Comparison of ENCODE assay signal across 14 cellular contexts in genomic region chr16:28931801-28932225, GRCh38. TPM values are rescaled to one million over a fixed set of nuclear protein-coding genes. Genes with fewer than 3 reads are reported as not detected.
DNase-seq lines count a peak whose midpoint lies in the region; ATAC-seq and TF ChIP-seq lines count a peak whose summit lies in the region.
"Had no signal": no experiment of that assay in that cellular context is flagged by ENCODE, and none has a peak within 500 bp of the region (broad histone marks: within the 10 kb centered on the region; RNA-seq: fewer than 3 reads in every experiment).

Gene CD19 (plus strand): TSS chr16:28931971. CDS start chr16:28932001, 30 bp downstream.

- WGBS in HUES64: 89% methylated on average over 8 of the region's 10 CpGs

- H3K4me3 ChIP-seq in HUES64 (ENCODE audit: low read length): no peak within 1 kb of the TSS
- no peak within 1 kb of the TSS for H3K4me3 ChIP-seq in left ventricle myocardium inferior
- H3K4me3 ChIP-seq: body of pancreas, skin epidermis had no signal

- ATAC-seq in activated T-cell treated with anti-CD3 and anti-CD28 coated beads, Interleukin-2, amount 50 U/mL, for 4 hours: no peak
- ATAC-seq: body of pancreas had no signal

- H3K27ac Mint-ChIP-seq in brain: peak within 1 kb of the TSS; percentile 62 to 98 (median 78)
- H3K27ac Mint-ChIP-seq in stimulated activated naive CD8-positive, alpha-beta T cell treated with anti-CD3 and anti-CD28 coated beads, Interleukin-15, Interleukin-2, amounts not matched to agents 100 ng/mL and 50 ng/mL, for 24 hours: peak within 1 kb of the TSS; percentile 77

- no peaks in the 10 kb centered on the region for H3K27me3 Mint-ChIP-seq in activated T-cell treated with anti-CD3 and anti-CD28 coated beads, Interleukin-2, amount 50 U/mL, for 4 hours (ENCODE audit: low read depth)
- no peaks in the 10 kb centered on the region for H3K27me3 Mint-ChIP-seq in brain
- no peaks in the 10 kb centered on the region for H3K27me3 Mint-ChIP-seq in stimulated activated naive CD8-positive, alpha-beta T cell treated with anti-CD3 and anti-CD28 coated beads, Interleukin-15, Interleukin-2, amounts not matched to agents 100 ng/mL and 50 ng/mL, for 24 hours

- H3K9me3 ChIP-seq in HUES64 (ENCODE audit: insufficient read depth, low read depth, low read length): no peaks in the 10 kb centered on the region
- no peaks in the 10 kb centered on the region for H3K9me3 ChIP-seq in left ventricle myocardium inferior (replicated peaks)
- H3K9me3 ChIP-seq: body of pancreas had no signal

- H3K36me3 Mint-ChIP-seq in activated T-cell treated with anti-CD3 and anti-CD28 coated beads, Interleukin-2, amount 50 U/mL, for 4 hours (ENCODE audit: insufficient read depth): no peaks in the 10 kb centered on the region
- H3K36me3 Mint-ChIP-seq in brain: no peaks in the 10 kb centered on the region
- peaks cover 4% of the 10 kb centered on the region for H3K36me3 Mint-ChIP-seq in stimulated activated naive CD8-positive, alpha-beta T cell treated with anti-CD3 and anti-CD28 coated beads, Interleukin-15, Interleukin-2, amounts not matched to agents 100 ng/mL and 50 ng/mL, for 24 hours (ENCODE audit: low read depth)

- no peak for TF ChIP-seq CTCF in brain (conservative IDR thresholded peaks at IDR 0.05)
- TF ChIP-seq CTCF in left ventricle myocardium inferior (IDR thresholded peaks at IDR 0.05; ENCODE audit: borderline replicate concordance): no peak

- no peaks in the 10 kb centered on the region for H3K27me3 ChIP-seq in HUES64 (ENCODE audit: insufficient read depth, low read length)
- no peaks in the 10 kb centered on the region for H3K27me3 ChIP-seq in left ventricle myocardium inferior (ENCODE audit: low read depth)
- H3K27me3 ChIP-seq: body of pancreas had no signal

- DNase-seq in activated T-cell treated with anti-CD3 and anti-CD28 coated beads, Interleukin-2, amount 50 U/mL, for 4 hours: no peak
- DNase-seq in activated T-cell treated with anti-CD3 and anti-CD28 coated beads, Interleukin-2, amount 50 U/mL, for 1 hour: no peak
- DNase-seq in glomerular visceral epithelial cell (ENCODE audit: extremely low spot score) (no peak), foreskin melanocyte (no peak), left ventricle myocardium inferior (no peak)
- DNase-seq: ACHN; body of pancreas; NCI-H1436; NK-92 treated with Interleukin-12 subunit alpha and Interleukin-12 subunit beta, amount 100 ng/mL, for 24 hours had no signal

- no peaks in the 10 kb centered on the region for H3K9me3 Mint-ChIP-seq in activated T-cell treated with anti-CD3 and anti-CD28 coated beads, Interleukin-2, amount 50 U/mL, for 4 hours
- H3K9me3 Mint-ChIP-seq in brain: peaks cover 0 to 5% (median 0%) of the 10 kb centered on the region in 5 experiments
- H3K9me3 Mint-ChIP-seq in stimulated activated naive CD8-positive, alpha-beta T cell treated with anti-CD3 and anti-CD28 coated beads, Interleukin-15, Interleukin-2, amounts not matched to agents 100 ng/mL and 50 ng/mL, for 24 hours: no peaks in the 10 kb centered on the region

- H3K4me3 Mint-ChIP-seq in activated T-cell treated with anti-CD3 and anti-CD28 coated beads, Interleukin-2, amount 50 U/mL, for 4 hours: peak within 1 kb of the TSS; percentile 63
- peak within 1 kb of the TSS in 2 of 5 experiments; percentile 7 to 31 for H3K4me3 Mint-ChIP-seq in brain
- H3K4me3 Mint-ChIP-seq in stimulated activated naive CD8-positive, alpha-beta T cell treated with anti-CD3 and anti-CD28 coated beads, Interleukin-15, Interleukin-2, amounts not matched to agents 100 ng/mL and 50 ng/mL, for 24 hours: peak within 1 kb of the TSS; percentile 74

- 0 out of 2 replicates have a peak within 1 kb of the TSS, but pooled peaks have one; percentile 28 for H3K9ac ChIP-seq in HUES64 (ENCODE audit: low read depth, low read length)

- H3K4me1 ChIP-seq in HUES64 (ENCODE audit: insufficient read depth, low read length) (peaks cover 3% of the 10 kb centered on the region; the same call in 1 of the 2 replicates), left ventricle myocardium inferior (no peaks in the 10 kb centered on the region)

- H3K4me1 Mint-ChIP-seq in activated T-cell treated with anti-CD3 and anti-CD28 coated beads, Interleukin-2, amount 50 U/mL, for 4 hours (ENCODE audit: low read depth): peaks cover 22% of the 10 kb centered on the region
- peaks cover 9% of the 10 kb centered on the region for H3K4me1 Mint-ChIP-seq in brain
- H3K4me1 Mint-ChIP-seq in stimulated activated naive CD8-positive, alpha-beta T cell treated with anti-CD3 and anti-CD28 coated beads, Interleukin-15, Interleukin-2, amounts not matched to agents 100 ng/mL and 50 ng/mL, for 24 hours (ENCODE audit: low read depth): peaks cover 46% of the 10 kb centered on the region

- H3K36me3 ChIP-seq in HUES64 (ENCODE audit: insufficient read depth, low read length) (no peaks in the 10 kb centered on the region), left ventricle myocardium inferior (no peaks in the 10 kb centered on the region)

- intact Hi-C loops in left ventricle myocardium inferior (cut with micrococcal nuclease): no loop called here

- H3K27ac ChIP-seq in HUES64 (ENCODE audit: low read depth, low read length) (0 out of 2 replicates have a peak within 1 kb of the TSS, but pooled peaks have one; percentile 35), left ventricle myocardium inferior (replicated peaks) (no peak within 1 kb of the TSS)
- H3K27ac ChIP-seq: body of pancreas had no signal

RNA-seq across cellular contexts. Expression of gene CD19, which starts in this region (rescaled TPM):
- total RNA-seq in activated T-cell treated with anti-CD3 and anti-CD28 coated beads, Interleukin-2, amount 50 U/mL, for 4 hours: 1 to 10 TPM; 1.1 to 8.5 (median 1.5) TPM
- polyA plus RNA-seq in HUES64 (2013, experiment 1 of 2): not detected
- polyA plus RNA-seq in HUES64 (2013, experiment 2 of 2): not detected
- not detected for polyA plus RNA-seq in brain (ENCODE audit: insufficient read depth, low read depth, low replicate concordance)
- total RNA-seq in left ventricle myocardium inferior: not detected
- total RNA-seq: body of pancreas, myocyte had no signal
